17 cellular contexts compared by ENCODE assay signal in the genomic region with DNA sequence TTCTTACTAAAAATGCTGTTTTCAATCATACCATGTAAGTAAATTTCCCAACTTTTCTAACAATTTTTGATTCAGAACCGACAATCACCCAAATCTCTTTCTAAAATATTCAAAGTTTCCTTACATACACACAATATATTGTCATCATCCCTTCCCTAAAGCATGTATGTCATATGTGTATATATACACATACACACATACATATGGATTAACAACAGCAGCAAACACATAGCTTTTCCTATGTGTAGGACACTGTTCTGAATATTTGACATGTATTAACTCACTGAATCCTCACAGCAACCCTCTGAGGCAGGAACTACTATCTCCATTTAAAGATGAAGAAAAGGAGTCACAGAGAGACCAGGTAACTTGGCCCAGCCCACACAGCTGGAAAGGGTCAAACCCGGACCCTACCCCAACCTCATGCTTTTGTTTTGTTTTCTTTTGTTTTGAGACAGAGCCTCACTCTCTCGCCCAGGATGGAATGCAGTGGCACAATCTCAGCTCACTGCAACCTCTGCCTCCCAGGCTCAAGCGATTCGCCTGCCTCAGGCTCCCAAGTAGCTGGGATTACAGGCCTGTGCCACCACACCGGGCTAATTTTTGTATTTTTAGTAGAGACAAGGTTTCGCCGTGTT. TPM values are rescaled to one million over a fixed set of nuclear protein-coding genes. Genes with fewer than 3 reads are reported as not detected.
A peak's percentile ranks its signal among the peaks of the same experiment; 100 is the strongest.
DNase-seq lines count a peak whose midpoint lies in the region; ATAC-seq and TF ChIP-seq lines count a peak whose summit lies in the region.
"Had no signal": no experiment of that assay in that cellular context is flagged by ENCODE, and none has a peak within 500 bp of the region (broad histone marks: within the 10 kb centered on the region; RNA-seq: fewer than 3 reads in every experiment).

No MANE protein-coding gene starts in this region.

- peak overlapping the region; percentile 93 to 96 for H3K27ac Mint-ChIP-seq in activated naive CD4-positive, alpha-beta T cell treated with anti-CD3 and anti-CD28 coated beads, Interleukin-2, amount 50 U/mL, for 72 hours
- peak overlapping the region; percentile 85 for H3K27ac Mint-ChIP-seq in activated T-helper 1 cell treated with anti-CD3 and anti-CD28 coated beads, Interleukin-12 subunit alpha, Interleukin-12 subunit beta, Interleukin-2, Interleukin-4 antibody, amounts not matched to agents 30 ng/mL and 10 ng/mL and 1 ng/mL, durations not matched to agents 14 hours and 24 hours and 36 hours
- H3K27ac Mint-ChIP-seq in glutamatergic neuron (ENCODE audit: unreplicated experiment) (no peak overlapping the region), type B pancreatic cell (peak overlapping the region; percentile 80)

- H3K27me3 Mint-ChIP-seq in activated T-helper 1 cell treated with anti-CD3 and anti-CD28 coated beads, Interleukin-12 subunit alpha, Interleukin-12 subunit beta, Interleukin-2, Interleukin-4 antibody, amounts not matched to agents 30 ng/mL and 10 ng/mL and 1 ng/mL, durations not matched to agents 14 hours and 24 hours and 36 hours (ENCODE audit: insufficient read depth): no peaks in the 10 kb centered on the region
- H3K27me3 Mint-ChIP-seq in glutamatergic neuron (ENCODE audit: unreplicated experiment) (peaks cover 4% of the 10 kb centered on the region), type B pancreatic cell (no peaks in the 10 kb centered on the region)

- TF ChIP-seq CTCF in glutamatergic neuron (IDR thresholded peaks at IDR 0.05; ENCODE audit: partially characterized antibody, unreplicated experiment) (no peak), type B pancreatic cell (conservative IDR thresholded peaks at IDR 0.05) (no peak)

- peak; percentile 40 to 59 for ATAC-seq in activated naive CD4-positive, alpha-beta T cell treated with anti-CD3 and anti-CD28 coated beads, Interleukin-2, amount 50 U/mL, for 72 hours
- ATAC-seq in HG03139 (IDR thresholded peaks at IDR 0.05; ENCODE audit: unreplicated experiment): no peak
- ATAC-seq: left lobe of liver, upper lobe of right lung had no signal

- H3K36me3 Mint-ChIP-seq in activated naive CD4-positive, alpha-beta T cell treated with anti-CD3 and anti-CD28 coated beads, Interleukin-2, amount 50 U/mL, for 72 hours: peaks cover 40 to 41% of the 10 kb centered on the region in 2 donors
- H3K36me3 Mint-ChIP-seq in activated T-helper 1 cell treated with anti-CD3 and anti-CD28 coated beads, Interleukin-12 subunit alpha, Interleukin-12 subunit beta, Interleukin-2, Interleukin-4 antibody, amounts not matched to agents 30 ng/mL and 10 ng/mL and 1 ng/mL, durations not matched to agents 14 hours and 24 hours and 36 hours (ENCODE audit: low read depth): peaks cover 66% of the 10 kb centered on the region
- H3K36me3 Mint-ChIP-seq in glutamatergic neuron (ENCODE audit: unreplicated experiment): no peaks in the 10 kb centered on the region
- H3K36me3 Mint-ChIP-seq in type B pancreatic cell: peaks cover 17% of the 10 kb centered on the region

- no peak for DNase-seq in activated naive CD4-positive, alpha-beta T cell treated with anti-CD3 and anti-CD28 coated beads, Interleukin-2, amount 50 U/mL, for 72 hours (ENCODE audit: low spot score in 2 of 2)
- no peak for DNase-seq in activated naive CD4-positive, alpha-beta T cell treated with anti-CD3 and anti-CD28 coated beads, Interleukin-2, amount 50 U/mL, for 16 hours
- no peak for DNase-seq in activated T-helper 1 cell treated with anti-CD3 and anti-CD28 coated beads, Interleukin-12 subunit alpha, Interleukin-12 subunit beta, Interleukin-2, Interleukin-4 antibody, amounts not matched to agents 30 ng/mL and 10 ng/mL and 1 ng/mL, durations not matched to agents 14 hours and 24 hours and 36 hours (ENCODE audit: low spot score)
- DNase-seq in glutamatergic neuron: no peak
- DNase-seq in type B pancreatic cell (ENCODE audit: extremely low spot score, unreplicated experiment): no peak
- DNase-seq in NOMO-1 (lab: John Stamatoyannopoulos, UW; ENCODE audit: unreplicated experiment in 2 of 2): no peak
- DNase-seq in hepatic stellate cell (ENCODE audit: low spot score): no peak
- DNase-seq: KG1; NCI-H2029; NCI-H345; nucleus accumbens; SHP77; stimulated activated CD4-positive, alpha-beta T cell treated with anti-CD3 and anti-CD28 coated beads, Interleukin-4, amount 100 ng/mL, for 1 hour; SW 1271; upper lobe of right lung had no signal

- no peaks in the 10 kb centered on the region for H3K9me3 Mint-ChIP-seq in activated naive CD4-positive, alpha-beta T cell treated with anti-CD3 and anti-CD28 coated beads, Interleukin-2, amount 50 U/mL, for 72 hours
- no peaks in the 10 kb centered on the region for H3K9me3 Mint-ChIP-seq in activated T-helper 1 cell treated with anti-CD3 and anti-CD28 coated beads, Interleukin-12 subunit alpha, Interleukin-12 subunit beta, Interleukin-2, Interleukin-4 antibody, amounts not matched to agents 30 ng/mL and 10 ng/mL and 1 ng/mL, durations not matched to agents 14 hours and 24 hours and 36 hours
- H3K9me3 Mint-ChIP-seq in glutamatergic neuron (ENCODE audit: unreplicated experiment) (peaks cover 6% of the 10 kb centered on the region), type B pancreatic cell (no peaks in the 10 kb centered on the region)

- peaks cover 95% of the 10 kb centered on the region for H3K4me1 Mint-ChIP-seq in activated T-helper 1 cell treated with anti-CD3 and anti-CD28 coated beads, Interleukin-12 subunit alpha, Interleukin-12 subunit beta, Interleukin-2, Interleukin-4 antibody, amounts not matched to agents 30 ng/mL and 10 ng/mL and 1 ng/mL, durations not matched to agents 14 hours and 24 hours and 36 hours (ENCODE audit: low read depth)
- peaks cover 73% of the 10 kb centered on the region for H3K4me1 Mint-ChIP-seq in glutamatergic neuron (ENCODE audit: low read depth, unreplicated experiment)
- H3K4me1 Mint-ChIP-seq in type B pancreatic cell (ENCODE audit: unreplicated experiment): peaks cover 43% of the 10 kb centered on the region

- peak overlapping the region; percentile 41 for H3K4me3 Mint-ChIP-seq in activated T-helper 1 cell treated with anti-CD3 and anti-CD28 coated beads, Interleukin-12 subunit alpha, Interleukin-12 subunit beta, Interleukin-2, Interleukin-4 antibody, amounts not matched to agents 30 ng/mL and 10 ng/mL and 1 ng/mL, durations not matched to agents 14 hours and 24 hours and 36 hours
- peak overlapping the region; percentile 22 for H3K4me3 Mint-ChIP-seq in glutamatergic neuron (ENCODE audit: unreplicated experiment)
- H3K4me3 Mint-ChIP-seq in type B pancreatic cell: no peak overlapping the region

- intact Hi-C loops in activated T-helper 1 cell treated with anti-CD3 and anti-CD28 coated beads, Interleukin-12 subunit alpha, Interleukin-12 subunit beta, Interleukin-2, Interleukin-4 antibody, amounts not matched to agents 30 ng/mL and 10 ng/mL and 1 ng/mL, durations not matched to agents 14 hours and 24 hours and 36 hours (cut with micrococcal nuclease): loop anchor here (1.0 kb wide), 2 partner anchors 20 to 28 kb away; no protein-coding TSS in a partner anchor

RNA-seq across cellular contexts. Expression of gene FYN, which starts 7.2 kb away (rescaled TPM):
- total RNA-seq in activated naive CD4-positive, alpha-beta T cell treated with anti-CD3 and anti-CD28 coated beads, Interleukin-2, amount 50 U/mL, for 72 hours: 100 to 1,000 TPM; 287 to 304 TPM
- 347 and 355 TPM in 2 replicates for total RNA-seq in activated T-helper 1 cell treated with anti-CD3 and anti-CD28 coated beads, Interleukin-12 subunit alpha, Interleukin-12 subunit beta, Interleukin-2, Interleukin-4 antibody, amounts not matched to agents 30 ng/mL and 10 ng/mL and 1 ng/mL, durations not matched to agents 14 hours and 24 hours and 36 hours
- 525 TPM for total RNA-seq in glutamatergic neuron (ENCODE audit: unreplicated experiment)
- 131 and 283 TPM in 2 replicates for total RNA-seq in type B pancreatic cell (ENCODE audit: low replicate concordance)
